In genomic region chr3:105938101-105938500, GRCh38 we compare ENCODE assay signal across 9 cellular contexts.
DNase-seq lines count a peak whose midpoint lies in the region; ATAC-seq and TF ChIP-seq lines count a peak whose summit lies in the region.
"Had no signal": no experiment of that assay in that cellular context is flagged by ENCODE, and none has a peak within 500 bp of the region (broad histone marks: within the 10 kb centered on the region; RNA-seq: fewer than 3 reads in every experiment).

No MANE protein-coding gene starts in this region.

- H3K9me3 Mint-ChIP-seq in activated CD4-positive, alpha-beta T cell treated with anti-CD3 and anti-CD28 coated beads, Interleukin-2, amount 10 ng/mL, durations not matched to agents 7 days and 5 days = peaks cover 17% of the 10 kb centered on the region

- no peak for ATAC-seq in GM18907 (IDR thresholded peaks at IDR 0.05; ENCODE audit: unreplicated experiment)
- no peak for ATAC-seq in GM21737 (IDR thresholded peaks at IDR 0.05; ENCODE audit: unreplicated experiment)
- ATAC-seq: activated CD8-positive, alpha-beta memory T cell treated with anti-CD3 and anti-CD28 coated beads, Interleukin-2, amount 10 ng/mL, durations not matched to agents 7 days and 5 days had no signal

- peak overlapping the region; percentile 12 for H3K4me2 ChIP-seq in Karpas-422 (ENCODE audit: low read depth, low read length, poor library complexity, severe bottlenecking)

- no peak overlapping the region for H3K27ac Mint-ChIP-seq in activated CD4-positive, alpha-beta T cell treated with anti-CD3 and anti-CD28 coated beads, Interleukin-2, amount 10 ng/mL, durations not matched to agents 7 days and 5 days
- H3K27ac Mint-ChIP-seq: activated CD8-positive, alpha-beta memory T cell treated with anti-CD3 and anti-CD28 coated beads, Interleukin-2, amount 10 ng/mL, durations not matched to agents 7 days and 5 days had no signal

- no peaks in the 10 kb centered on the region for H3K27me3 Mint-ChIP-seq in activated CD4-positive, alpha-beta T cell treated with anti-CD3 and anti-CD28 coated beads, Interleukin-2, amount 10 ng/mL, durations not matched to agents 7 days and 5 days
- H3K27me3 Mint-ChIP-seq: activated CD8-positive, alpha-beta memory T cell treated with anti-CD3 and anti-CD28 coated beads, Interleukin-2, amount 10 ng/mL, durations not matched to agents 7 days and 5 days had no signal

- H3K9me3 ChIP-seq in Karpas-422 (ENCODE audit: low read length) (no peaks in the 10 kb centered on the region), WERI-Rb-1 (ENCODE audit: severe bottlenecking) (no peaks in the 10 kb centered on the region)

- H3K9ac ChIP-seq in Karpas-422 (ENCODE audit: low read length) = no peak overlapping the region

- no peak for TF ChIP-seq CTCF in WERI-Rb-1 (IDR thresholded peaks at IDR 0.05; ENCODE audit: low read depth, low read length)

- CTCF ChIA-PET in activated CD4-positive, alpha-beta T cell treated with anti-CD3 and anti-CD28 coated beads, Interleukin-2, amount 10 ng/mL, durations not matched to agents 7 days and 5 days (lab: Charles Lee) = no interaction called here

- no peak overlapping the region for H3K27ac ChIP-seq in Karpas-422 (ENCODE audit: low read length)
- no peak overlapping the region for H3K27ac ChIP-seq in WERI-Rb-1

- H3K36me3 ChIP-seq in Karpas-422 (ENCODE audit: insufficient read depth, low read length) (no peaks in the 10 kb centered on the region), WERI-Rb-1 (no peaks in the 10 kb centered on the region)

- no peaks in the 10 kb centered on the region for H3K36me3 Mint-ChIP-seq in activated CD4-positive, alpha-beta T cell treated with anti-CD3 and anti-CD28 coated beads, Interleukin-2, amount 10 ng/mL, durations not matched to agents 7 days and 5 days (ENCODE audit: low read depth)

- no peaks in the 10 kb centered on the region for H3K4me1 Mint-ChIP-seq in activated CD4-positive, alpha-beta T cell treated with anti-CD3 and anti-CD28 coated beads, Interleukin-2, amount 10 ng/mL, durations not matched to agents 7 days and 5 days

- H3K27me3 ChIP-seq in Karpas-422 (ENCODE audit: low read length) (no peaks in the 10 kb centered on the region), WERI-Rb-1 (ENCODE audit: insufficient read depth, low read depth, severe bottlenecking) (no peaks in the 10 kb centered on the region)

- no peaks in the 10 kb centered on the region for H4K20me1 ChIP-seq in Karpas-422 (ENCODE audit: insufficient read depth, low read depth, low read length)

- H2AFZ ChIP-seq in Karpas-422 (ENCODE audit: low read length) = no peak overlapping the region

- no peaks in the 10 kb centered on the region for H3K4me1 ChIP-seq in Karpas-422 (ENCODE audit: low read length)

- 0 out of 2 replicates have a peak, but pooled peaks cover 4% of the 10 kb centered on the region for H3K9me2 ChIP-seq in Karpas-422 (replicated peaks; ENCODE audit: insufficient read depth, low read length)

- DNase-seq in Karpas-422 (no peak), astrocyte of the hippocampus (ENCODE audit: low read depth, low spot score) (peak; percentile 60), iris pigment epithelial cell (ENCODE audit: low read depth) (peak; percentile 43), stromal cell of bone marrow (ENCODE audit: low read depth) (peak; percentile 82), WERI-Rb-1 (no peak)
- DNase-seq in activated CD4-positive, alpha-beta T cell treated with anti-CD3 and anti-CD28 coated beads, Interleukin-2, amount 10 ng/mL, durations not matched to agents 7 days and 5 days = no peak
- DNase-seq: activated CD8-positive, alpha-beta memory T cell treated with anti-CD3 and anti-CD28 coated beads, Interleukin-2, amount 10 ng/mL, durations not matched to agents 7 days and 5 days had no signal

- POLR2A ChIA-PET in activated CD4-positive, alpha-beta T cell treated with anti-CD3 and anti-CD28 coated beads, Interleukin-2, amount 10 ng/mL, durations not matched to agents 7 days and 5 days (lab: Charles Lee) = no interaction called here

- H3K4me3 ChIP-seq in Karpas-422 (ENCODE audit: low read length) (no peak overlapping the region), WERI-Rb-1 (ENCODE audit: low read depth, low read length) (no peak overlapping the region)

- no peaks in the 10 kb centered on the region for H3K79me2 ChIP-seq in Karpas-422 (ENCODE audit: low read length)

- no peak overlapping the region for H3K4me3 Mint-ChIP-seq in activated CD4-positive, alpha-beta T cell treated with anti-CD3 and anti-CD28 coated beads, Interleukin-2, amount 10 ng/mL, durations not matched to agents 7 days and 5 days
- H3K4me3 Mint-ChIP-seq: activated CD8-positive, alpha-beta memory T cell treated with anti-CD3 and anti-CD28 coated beads, Interleukin-2, amount 10 ng/mL, durations not matched to agents 7 days and 5 days had no signal

Comparison
In these comparisons a context has a peak if more than half of its experiments do, and no peak if none do; other contexts are left out.
1. DNase-seq: peak in astrocyte of the hippocampus (single experiment), iris pigment epithelial cell (single experiment) and stromal cell of bone marrow (single experiment); none in Karpas-422 (single experiment), WERI-Rb-1 (single experiment) and activated CD4-positive, alpha-beta T cell treated with anti-CD3 and anti-CD28 coated beads, Interleukin-2, amount 10 ng/mL, durations not matched to agents 7 days and 5 days (single experiment).